In genomic region chr11:113796663-113797259, GRCh38 we compare ENCODE assay signal across 9 cellular contexts. TPM values are rescaled to one million over a fixed set of nuclear protein-coding genes. Genes with fewer than 3 reads are reported as not detected.
DNase-seq lines count a peak whose midpoint lies in the region; ATAC-seq and TF ChIP-seq lines count a peak whose summit lies in the region.
"Had no signal": no experiment of that assay in that cellular context is flagged by ENCODE, and none has a peak within 500 bp of the region (broad histone marks: within the 10 kb centered on the region; RNA-seq: fewer than 3 reads in every experiment).

No MANE protein-coding gene starts in this region.

- no peak for DNase-seq in activated naive CD8-positive, alpha-beta T cell treated with anti-CD3 and anti-CD28 coated beads, Interleukin-2, amount 10 ng/mL, durations not matched to agents 7 days and 5 days
- no peak for DNase-seq in activated naive CD8-positive, alpha-beta T cell treated with anti-CD3 and anti-CD28 coated beads for 36 hours
- DNase-seq in HCEC 1CT: peak; percentile 40
- DNase-seq in NCI-H2171 (lab: John Stamatoyannopoulos, UW): peak; percentile 44
- peak; percentile 24 to 72 (median 36) for DNase-seq in adrenal gland
- DNase-seq in hepatic stellate cell (ENCODE audit: low spot score): peak; percentile 63
- DNase-seq in activated gamma-delta T cell (lab: John Stamatoyannopoulos, UW): no peak

- TF ChIP-seq POLR2A in adrenal gland (IDR thresholded peaks at IDR 0.05): no peak

- no peak overlapping the region for H3K4me3 ChIP-seq in adrenal gland

- no peaks in the 10 kb centered on the region for H3K27me3 ChIP-seq in adrenal gland

- H3K4me1 Mint-ChIP-seq in activated naive CD8-positive, alpha-beta T cell treated with anti-CD3 and anti-CD28 coated beads, Interleukin-2, amount 10 ng/mL, durations not matched to agents 7 days and 5 days: no peaks in the 10 kb centered on the region
- no peaks in the 10 kb centered on the region for H3K4me1 Mint-ChIP-seq in activated naive CD8-positive, alpha-beta T cell treated with anti-CD3 and anti-CD28 coated beads for 36 hours
- no peaks in the 10 kb centered on the region for H3K4me1 Mint-ChIP-seq in stimulated activated memory B cell treated with anti-CD40 and anti-IgM and Interleukin-4, amounts not matched to agents 10 μg/mL and 1 μg/mL and 100 μg/mL, for 72 hours
- H3K4me1 Mint-ChIP-seq: central memory CD8-positive, alpha-beta T cell had no signal

- no peaks in the 10 kb centered on the region for H3K4me1 ChIP-seq in adrenal gland (replicated peaks in 1 of 2)

- no peaks in the 10 kb centered on the region for H3K9me3 ChIP-seq in adrenal gland (replicated peaks in 1 of 3)

- 42 to 57% (median 44%) methylated on average over 3 of the region's 3 CpGs for WGBS in adrenal gland, 4 donors

- peaks cover 2% of the 10 kb centered on the region for H3K27me3 Mint-ChIP-seq in activated naive CD8-positive, alpha-beta T cell treated with anti-CD3 and anti-CD28 coated beads, Interleukin-2, amount 10 ng/mL, durations not matched to agents 7 days and 5 days
- no peaks in the 10 kb centered on the region for H3K27me3 Mint-ChIP-seq in activated naive CD8-positive, alpha-beta T cell treated with anti-CD3 and anti-CD28 coated beads for 36 hours
- H3K27me3 Mint-ChIP-seq in stimulated activated memory B cell treated with anti-CD40 and anti-IgM and Interleukin-4, amounts not matched to agents 10 μg/mL and 1 μg/mL and 100 μg/mL, for 72 hours: no peaks in the 10 kb centered on the region
- H3K27me3 Mint-ChIP-seq: central memory CD8-positive, alpha-beta T cell had no signal

- ATAC-seq in activated naive CD8-positive, alpha-beta T cell treated with anti-CD3 and anti-CD28 coated beads, Interleukin-2, amount 10 ng/mL, durations not matched to agents 7 days and 5 days (ENCODE audit: low read depth): peak; percentile 67
- peak; percentile 67 for ATAC-seq in stimulated activated memory B cell treated with anti-CD40 and anti-IgM and Interleukin-4, amounts not matched to agents 10 μg/mL and 1 μg/mL and 100 μg/mL, for 72 hours

- H3K27ac ChIP-seq in adrenal gland: no peak overlapping the region

- intact Hi-C loops in adrenal gland (cut with DNase I): no loop called here

- POLR2A ChIA-PET in activated naive CD8-positive, alpha-beta T cell treated with anti-CD3 and anti-CD28 coated beads, Interleukin-2, amount 10 ng/mL, durations not matched to agents 7 days and 5 days (lab: Charles Lee): no interaction called here

- no peaks in the 10 kb centered on the region for H3K9me3 Mint-ChIP-seq in activated naive CD8-positive, alpha-beta T cell treated with anti-CD3 and anti-CD28 coated beads, Interleukin-2, amount 10 ng/mL, durations not matched to agents 7 days and 5 days
- no peaks in the 10 kb centered on the region for H3K9me3 Mint-ChIP-seq in activated naive CD8-positive, alpha-beta T cell treated with anti-CD3 and anti-CD28 coated beads for 36 hours
- H3K9me3 Mint-ChIP-seq in stimulated activated memory B cell treated with anti-CD40 and anti-IgM and Interleukin-4, amounts not matched to agents 10 μg/mL and 1 μg/mL and 100 μg/mL, for 72 hours: no peaks in the 10 kb centered on the region
- H3K9me3 Mint-ChIP-seq: central memory CD8-positive, alpha-beta T cell had no signal

- H3K36me3 ChIP-seq in adrenal gland (replicated peaks in 1 of 2): peaks cover 0 to 16% of the 10 kb centered on the region in 2 donors

- no peak overlapping the region for H3K27ac Mint-ChIP-seq in activated naive CD8-positive, alpha-beta T cell treated with anti-CD3 and anti-CD28 coated beads, Interleukin-2, amount 10 ng/mL, durations not matched to agents 7 days and 5 days
- no peak overlapping the region for H3K27ac Mint-ChIP-seq in activated naive CD8-positive, alpha-beta T cell treated with anti-CD3 and anti-CD28 coated beads for 36 hours
- no peak overlapping the region for H3K27ac Mint-ChIP-seq in stimulated activated memory B cell treated with anti-CD40 and anti-IgM and Interleukin-4, amounts not matched to agents 10 μg/mL and 1 μg/mL and 100 μg/mL, for 72 hours

- peak; percentile 48 to 67 (median 65) for TF ChIP-seq CTCF in adrenal gland (IDR thresholded peaks at IDR 0.05)

- peaks cover 18% of the 10 kb centered on the region for H3K36me3 Mint-ChIP-seq in activated naive CD8-positive, alpha-beta T cell treated with anti-CD3 and anti-CD28 coated beads, Interleukin-2, amount 10 ng/mL, durations not matched to agents 7 days and 5 days
- peaks cover 12% of the 10 kb centered on the region for H3K36me3 Mint-ChIP-seq in activated naive CD8-positive, alpha-beta T cell treated with anti-CD3 and anti-CD28 coated beads for 36 hours
- peaks cover 24% of the 10 kb centered on the region for H3K36me3 Mint-ChIP-seq in stimulated activated memory B cell treated with anti-CD40 and anti-IgM and Interleukin-4, amounts not matched to agents 10 μg/mL and 1 μg/mL and 100 μg/mL, for 72 hours

- H3K4me3 Mint-ChIP-seq in activated naive CD8-positive, alpha-beta T cell treated with anti-CD3 and anti-CD28 coated beads, Interleukin-2, amount 10 ng/mL, durations not matched to agents 7 days and 5 days: no peak overlapping the region
- no peak overlapping the region for H3K4me3 Mint-ChIP-seq in activated naive CD8-positive, alpha-beta T cell treated with anti-CD3 and anti-CD28 coated beads for 36 hours
- no peak overlapping the region for H3K4me3 Mint-ChIP-seq in stimulated activated memory B cell treated with anti-CD40 and anti-IgM and Interleukin-4, amounts not matched to agents 10 μg/mL and 1 μg/mL and 100 μg/mL, for 72 hours
- H3K4me3 Mint-ChIP-seq: central memory CD8-positive, alpha-beta T cell had no signal

RNA-seq across cellular contexts. Expression of gene CLDN25, which starts 17.2 kb away (rescaled TPM):
- not detected for total RNA-seq in activated naive CD8-positive, alpha-beta T cell treated with anti-CD3 and anti-CD28 coated beads, Interleukin-2, amount 10 ng/mL, durations not matched to agents 7 days and 5 days
- not detected for total RNA-seq in activated naive CD8-positive, alpha-beta T cell treated with anti-CD3 and anti-CD28 coated beads for 36 hours
- not detected for total RNA-seq in adrenal gland
- not detected for polyA plus RNA-seq in adrenal gland

RNA-seq across cellular contexts. Expression of gene ZW10, which starts 23.3 kb away (rescaled TPM):
- 10 to 100 TPM; 14.6 to 16.3 TPM for total RNA-seq in activated naive CD8-positive, alpha-beta T cell treated with anti-CD3 and anti-CD28 coated beads, Interleukin-2, amount 10 ng/mL, durations not matched to agents 7 days and 5 days
- 10 to 100 TPM; 20.2 to 23.3 TPM for total RNA-seq in activated naive CD8-positive, alpha-beta T cell treated with anti-CD3 and anti-CD28 coated beads for 36 hours
- 10 to 100 TPM in 5 of 8 donors, 1 to 10 TPM in 3; 4.1 to 15.9 (median 11.0) TPM for total RNA-seq in adrenal gland
- 10 to 100 TPM in 1 of 3 donors, 1 to 10 TPM in 2; 3.2 to 24.3 (median 3.4) TPM for polyA plus RNA-seq in adrenal gland

Comparison
In these comparisons a context has a peak if more than half of its experiments do, and no peak if none do; other contexts are left out.
1. DNase-seq: peak in HCEC 1CT (single experiment), NCI-H2171 (single experiment), adrenal gland (7 of 7) and hepatic stellate cell (single experiment); none in activated naive CD8-positive, alpha-beta T cell treated with anti-CD3 and anti-CD28 coated beads, Interleukin-2, amount 10 ng/mL, durations not matched to agents 7 days and 5 days (single experiment), activated naive CD8-positive, alpha-beta T cell treated with anti-CD3 and anti-CD28 coated beads for 36 hours (single experiment) and activated gamma-delta T cell (single experiment).